ENCODE assay signal across 1 cellular context in genomic region chr5:124468671-124469411, GRCh38.
TF ChIP-seq lines count a peak whose summit lies in the region.

No MANE protein-coding gene starts in this region.

TF ChIP-seq in H1, 55 proteins besides CTCF, POLR2A, EP300 and RAD21:
- TF ChIP-seq SIRT6 (IDR thresholded peaks at IDR 0.05; ENCODE audit: low read length) (no peak), JUND (IDR thresholded peaks at IDR 0.05; ENCODE audit: low read length) (peak; percentile 42; the same call in 1 of the 2 replicates), RFX5 (IDR thresholded peaks at IDR 0.05; ENCODE audit: borderline replicate concordance, low read depth, low read length) (no peak), ATF3 (IDR thresholded peaks at IDR 0.05; ENCODE audit: insufficient read depth, low read depth, low read length) (no peak), SP4 (IDR thresholded peaks at IDR 0.05; ENCODE audit: low read length) (no peak), EZH2 (IDR thresholded peaks at IDR 0.05; ENCODE audit: low read depth, low read length, severe bottlenecking) (no peak), BACH1 (IDR thresholded peaks at IDR 0.05; ENCODE audit: low read length) (no peak), MAX (IDR thresholded peaks at IDR 0.05) (no peak), SP2 (IDR thresholded peaks at IDR 0.05; ENCODE audit: low read length) (no peak), CBX8 (IDR thresholded peaks at IDR 0.05; ENCODE audit: borderline replicate concordance, low read depth, low read length) (no peak), BCL11A (IDR thresholded peaks at IDR 0.05; ENCODE audit: low read depth in 2 of 2, low read length in 2 of 2) (peak in 1 of 2 experiments; percentile 43), CBX5 (IDR thresholded peaks at IDR 0.05; ENCODE audit: low read depth, low read length) (no peak), CHD7 (IDR thresholded peaks at IDR 0.05; ENCODE audit: insufficient replicate concordance, low read length) (peak; percentile 84), SIN3A (conservative IDR thresholded peaks at IDR 0.05 in 1 of 2, IDR thresholded peaks at IDR 0.05 in 1 of 2; ENCODE audit: low read depth in 1 of 2, low read length in 2 of 2) (no peak), SRF (IDR thresholded peaks at IDR 0.05; ENCODE audit: low read depth, low read length) (no peak), TCF12 (IDR thresholded peaks at IDR 0.05; ENCODE audit: low read depth, low read length) (no peak), NRF1 (IDR thresholded peaks at IDR 0.05; ENCODE audit: low read depth, low read length) (no peak), CHD1 (IDR thresholded peaks at IDR 0.05; ENCODE audit: low read depth, low read length) (no peak), CTBP2 (IDR thresholded peaks at IDR 0.05; ENCODE audit: borderline replicate concordance, insufficient read depth, insufficient read length, low read length) (peak; percentile 38), SAP30 (IDR thresholded peaks at IDR 0.05; ENCODE audit: insufficient read depth, insufficient replicate concordance, low read length) (no peak), ASH2L (IDR thresholded peaks at IDR 0.05; ENCODE audit: low read length) (no peak), GTF2F1 (IDR thresholded peaks at IDR 0.05; ENCODE audit: borderline replicate concordance, low read depth, low read length) (no peak), GABPA (IDR thresholded peaks at IDR 0.05; ENCODE audit: borderline replicate concordance, insufficient read depth, low read length) (no peak), BRCA1 (IDR thresholded peaks at IDR 0.05; ENCODE audit: low read depth, low read length) (no peak), MAFK (IDR thresholded peaks at IDR 0.05; ENCODE audit: low read depth, low read length) (no peak), KDM5A (IDR thresholded peaks at IDR 0.05; ENCODE audit: low read length) (no peak), POLR2AphosphoS5 (IDR thresholded peaks at IDR 0.05; ENCODE audit: low read depth, low read length) (no peak), KDM4A (IDR thresholded peaks at IDR 0.05; ENCODE audit: low read depth, low read length, severe bottlenecking) (no peak), ATF2 (IDR thresholded peaks at IDR 0.05; ENCODE audit: low read length) (no peak; the same call in 1 of the 2 replicates), TAF7 (optimal IDR thresholded peaks at IDR 0.05; ENCODE audit: borderline replicate concordance, low read depth, low read length) (no peak), FOSL1 (IDR thresholded peaks at IDR 0.05; ENCODE audit: insufficient read depth, low read depth, low read length) (no peak), CREB1 (IDR thresholded peaks at IDR 0.05) (no peak; the same call in 1 of the 2 replicates), CEBPB (IDR thresholded peaks at IDR 0.05; ENCODE audit: low read depth, low read length) (no peak), ZNF274 (IDR thresholded peaks at IDR 0.05; ENCODE audit: borderline replicate concordance, extremely low read depth, low read length) (no peak), TAF1 (IDR thresholded peaks at IDR 0.05; ENCODE audit: low read depth, low read length) (no peak), RXRA (IDR thresholded peaks at IDR 0.05; ENCODE audit: insufficient read depth, low read depth, low read length) (no peak), KDM1A (IDR thresholded peaks at IDR 0.05; ENCODE audit: borderline replicate concordance, low read length) (no peak; the same call in 1 of the 2 replicates), USF2 (IDR thresholded peaks at IDR 0.05; ENCODE audit: low read length) (no peak), TEAD4 (IDR thresholded peaks at IDR 0.05; ENCODE audit: low read depth, low read length) (peak; percentile 81), TBP (IDR thresholded peaks at IDR 0.05; ENCODE audit: low read depth, low read length) (no peak), SIX5 (IDR thresholded peaks at IDR 0.05; ENCODE audit: low read depth, low read length) (no peak), E2F6 (IDR thresholded peaks at IDR 0.05) (no peak), SP1 (IDR thresholded peaks at IDR 0.05; ENCODE audit: low read depth, low read length) (peak; percentile 52; the same call in 1 of the 2 replicates), HDAC2 (IDR thresholded peaks at IDR 0.05; ENCODE audit: borderline replicate concordance in 1 of 2, low read depth in 2 of 2, low read length in 2 of 2) (peak in 1 of 2 experiments; percentile 94; a peak in 2 of 4 replicates), NANOG (IDR thresholded peaks at IDR 0.05; ENCODE audit: insufficient read depth, low read depth, low read length, poor library complexity, severe bottlenecking) (peak; percentile 75), EGR1 (IDR thresholded peaks at IDR 0.05; ENCODE audit: borderline replicate concordance, low read depth, low read length) (0 out of 2 replicates have a peak, but pooled peaks have one; percentile 29), RNF2 (IDR thresholded peaks at IDR 0.05; ENCODE audit: borderline replicate concordance, low read depth, low read length, missing control alignments, poor library complexity, severe bottlenecking) (no peak), POU5F1 (IDR thresholded peaks at IDR 0.05; ENCODE audit: low read depth, low read length) (0 out of 2 replicates have a peak, but pooled peaks have one; percentile 30)
